In the genomic region with DNA sequence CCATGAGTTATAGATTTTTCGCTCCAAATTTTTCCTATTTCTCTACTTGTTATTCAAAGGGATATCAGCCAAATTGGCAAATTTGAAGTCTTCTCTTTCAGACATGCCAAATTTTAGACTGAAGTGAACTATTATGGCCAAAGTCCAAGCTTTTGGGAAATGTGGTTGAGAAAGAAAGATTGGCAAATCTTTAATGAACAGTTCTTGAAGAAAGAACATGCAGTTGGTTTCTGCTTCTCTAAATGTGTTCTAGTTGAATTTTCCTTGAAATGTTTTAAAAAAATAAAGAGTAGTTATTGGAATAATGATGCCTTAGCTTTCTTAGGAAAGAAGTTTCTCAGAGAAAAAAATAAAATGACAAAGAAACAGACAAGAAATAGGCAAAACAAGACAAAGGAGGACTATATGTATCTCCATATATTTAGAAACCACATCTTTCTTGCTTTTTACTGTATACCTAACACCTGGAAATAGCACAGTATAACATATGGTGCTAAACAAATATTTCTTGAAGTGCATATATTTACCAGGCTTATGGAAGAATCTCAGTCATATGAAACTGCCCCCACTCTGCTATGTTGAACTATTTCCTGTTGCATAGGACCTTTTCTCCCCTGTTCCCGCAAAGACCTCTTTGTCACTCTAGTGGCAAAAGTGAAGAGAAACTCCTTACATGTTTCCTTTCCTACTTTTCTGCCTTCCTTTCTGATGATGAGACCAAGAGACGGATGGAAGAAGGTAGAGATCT, we compare ENCODE assay signal across 9 cellular contexts.
DNase-seq lines count a peak whose midpoint lies in the region; ATAC-seq and TF ChIP-seq lines count a peak whose summit lies in the region.
"Had no signal": no experiment of that assay in that cellular context is flagged by ENCODE, and none has a peak within 500 bp of the region (broad histone marks: within the 10 kb centered on the region; RNA-seq: fewer than 3 reads in every experiment).

No MANE protein-coding gene starts in this region.

- TF ChIP-seq EP300 in SK-N-SH (IDR thresholded peaks at IDR 0.05; ENCODE audit: borderline replicate concordance in 1 of 2, low read depth in 1 of 2, low read length in 1 of 2) = no peak

- no peaks in the 10 kb centered on the region for H3K36me3 ChIP-seq in BLaER1
- H3K36me3 ChIP-seq in right lobe of liver = no peaks in the 10 kb centered on the region
- H3K36me3 ChIP-seq in SK-N-SH (replicated peaks in 1 of 2; ENCODE audit: control insufficient read depth in 1 of 2, insufficient read depth in 2 of 2, low read length in 1 of 2) = no peaks in the 10 kb centered on the region

- H3K4me1 ChIP-seq in BLaER1 = peaks cover 16% of the 10 kb centered on the region
- peaks cover 0 to 18% (median 0%) of the 10 kb centered on the region in 4 donors for H3K4me1 ChIP-seq in right lobe of liver
- H3K4me1 ChIP-seq in SK-N-SH (ENCODE audit: control insufficient read depth in 1 of 2, insufficient read depth in 2 of 2, low read depth in 1 of 2, low read length in 1 of 2) = no peaks in the 10 kb centered on the region; a peak in 1 of 4 replicates

- H3K27ac ChIP-seq in BLaER1 (peak overlapping the region; percentile 59; the same call in 1 of the 2 replicates), right lobe of liver (peak overlapping the region in 2 of 3 donors; percentile 42 to 45), SK-N-SH (ENCODE audit: low read depth in 2 of 2, low read length in 1 of 2) (no peak overlapping the region)
- H3K27ac ChIP-seq: C4-2B had no signal

- H3K9ac ChIP-seq in BLaER1 = no peak overlapping the region
- no peak overlapping the region for H3K9ac ChIP-seq in SK-N-SH

- no peaks in the 10 kb centered on the region for H3K79me2 ChIP-seq in SK-N-SH (ENCODE audit: insufficient read depth)

- H3K27me3 ChIP-seq in BLaER1 (no peaks in the 10 kb centered on the region), right lobe of liver (no peaks in the 10 kb centered on the region), SK-N-SH (ENCODE audit: insufficient read depth) (no peaks in the 10 kb centered on the region)

- H3K4me2 ChIP-seq in BLaER1 (0 out of 2 replicates have a peak overlapping the region, but pooled peaks have one; percentile 44), SK-N-SH (no peak overlapping the region)

- DNase-seq in NCI-H446 (lab: John Stamatoyannopoulos, UW) = peak; percentile 69 to 91
- no peak for DNase-seq in right lobe of liver
- no peak for DNase-seq in SKM-1 treated with dmso at 0.1 percent for 144 hours (lab: John Stamatoyannopoulos, UW; ENCODE audit: unreplicated experiment)
- no peak for DNase-seq in cerebellum (ENCODE audit: low spot score)
- DNase-seq in stimulated activated CD4-positive, alpha-beta T cell treated with anti-CD3 and anti-CD28 coated beads, Interleukin-12 subunit alpha, Interleukin-12 subunit beta, amount 100 ng/mL, for 4 hours = no peak
- no peak for DNase-seq in SK-N-SH

- H3K9me2 ChIP-seq in SK-N-SH = no peaks in the 10 kb centered on the region

- TF ChIP-seq RAD21 in SK-N-SH (IDR thresholded peaks at IDR 0.05; ENCODE audit: low read length) = no peak

- TF ChIP-seq CTCF in right lobe of liver (IDR thresholded peaks at IDR 0.05) (no peak), SK-N-SH (IDR thresholded peaks at IDR 0.05) (no peak)

- POLR2A ChIA-PET in SK-N-SH (lab: Yijun Ruan, JAX) = no interaction called here

- H2AFZ ChIP-seq in SK-N-SH (ENCODE audit: low read depth) = no peak overlapping the region

- intact Hi-C loops in right lobe of liver (cut with DNase I) = no loop called here

- H4K20me1 ChIP-seq in BLaER1 (no peaks in the 10 kb centered on the region), SK-N-SH (ENCODE audit: insufficient read depth) (no peaks in the 10 kb centered on the region)

- CTCF ChIA-PET in SK-N-SH (lab: Yijun Ruan, JAX) = interaction anchor here (0.6 kb wide), 1 partner anchor 18 kb away, joined by 3 read pairs; no protein-coding TSS in a partner anchor

- peak; percentile 57 for ATAC-seq in GM21529 (IDR thresholded peaks at IDR 0.05; ENCODE audit: unreplicated experiment)
- peak; percentile 16 to 53 (median 44) for ATAC-seq in right lobe of liver

- H3K9me3 ChIP-seq in BLaER1 (no peaks in the 10 kb centered on the region), right lobe of liver (no peaks in the 10 kb centered on the region), SK-N-SH (no peaks in the 10 kb centered on the region)

- H3F3A ChIP-seq in SK-N-SH (replicated peaks; ENCODE audit: insufficient read depth) = no peaks in the 10 kb centered on the region

- H3K4me3 ChIP-seq in BLaER1 (no peak overlapping the region), right lobe of liver (no peak overlapping the region), SK-N-SH (ENCODE audit: low read depth in 2 of 2, low read length in 1 of 2) (no peak overlapping the region)

- WGBS in right lobe of liver (ENCODE audit: insufficient coverage, low coverage, low lambda C conversion rate, missing lambda C conversion rate) = 74% methylated on average over 3 of the region's 3 CpGs
- 92% methylated on average over 3 of the region's 3 CpGs for WGBS in SK-N-SH (ENCODE audit: low lambda C conversion rate)

- TF ChIP-seq POLR2A in right lobe of liver (IDR thresholded peaks at IDR 0.05) = no peak

TF ChIP-seq in SK-N-SH, 30 proteins besides CTCF, POLR2A, EP300 and RAD21:
- TF ChIP-seq, protein P1, sequence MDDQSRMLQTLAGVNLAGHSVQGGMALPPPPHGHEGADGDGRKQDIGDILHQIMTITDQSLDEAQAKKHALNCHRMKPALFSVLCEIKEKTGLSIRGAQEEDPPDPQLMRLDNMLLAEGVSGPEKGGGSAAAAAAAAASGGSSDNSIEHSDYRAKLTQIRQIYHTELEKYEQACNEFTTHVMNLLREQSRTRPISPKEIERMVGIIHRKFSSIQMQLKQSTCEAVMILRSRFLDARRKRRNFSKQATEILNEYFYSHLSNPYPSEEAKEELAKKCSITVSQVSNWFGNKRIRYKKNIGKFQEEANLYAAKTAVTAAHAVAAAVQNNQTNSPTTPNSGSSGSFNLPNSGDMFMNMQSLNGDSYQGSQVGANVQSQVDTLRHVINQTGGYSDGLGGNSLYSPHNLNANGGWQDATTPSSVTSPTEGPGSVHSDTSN (IDR thresholded peaks at IDR 0.05) = no peak
- no peak for TF ChIP-seq GABPA (IDR thresholded peaks at IDR 0.05; ENCODE audit: low read depth)
TF ChIP-seq in SK-N-SH: peak in this region for 0.

Comparison
In these comparisons a context has a peak if more than half of its experiments do, and no peak if none do; other contexts are left out.
1. H3K27ac ChIP-seq: peak in BLaER1 (single experiment) and right lobe of liver (2 of 3); none in SK-N-SH (0 of 2).
2. DNase-seq: peak in NCI-H446 (2 of 2); none in right lobe of liver (0 of 3), SKM-1 treated with dmso at 0.1 percent for 144 hours (single experiment), cerebellum (single experiment), stimulated activated CD4-positive, alpha-beta T cell treated with anti-CD3 and anti-CD28 coated beads, Interleukin-12 subunit alpha, Interleukin-12 subunit beta, amount 100 ng/mL, for 4 hours (single experiment) and SK-N-SH (single experiment).